Comparison of ENCODE assay signal across 8 cellular contexts in the genomic region with DNA sequence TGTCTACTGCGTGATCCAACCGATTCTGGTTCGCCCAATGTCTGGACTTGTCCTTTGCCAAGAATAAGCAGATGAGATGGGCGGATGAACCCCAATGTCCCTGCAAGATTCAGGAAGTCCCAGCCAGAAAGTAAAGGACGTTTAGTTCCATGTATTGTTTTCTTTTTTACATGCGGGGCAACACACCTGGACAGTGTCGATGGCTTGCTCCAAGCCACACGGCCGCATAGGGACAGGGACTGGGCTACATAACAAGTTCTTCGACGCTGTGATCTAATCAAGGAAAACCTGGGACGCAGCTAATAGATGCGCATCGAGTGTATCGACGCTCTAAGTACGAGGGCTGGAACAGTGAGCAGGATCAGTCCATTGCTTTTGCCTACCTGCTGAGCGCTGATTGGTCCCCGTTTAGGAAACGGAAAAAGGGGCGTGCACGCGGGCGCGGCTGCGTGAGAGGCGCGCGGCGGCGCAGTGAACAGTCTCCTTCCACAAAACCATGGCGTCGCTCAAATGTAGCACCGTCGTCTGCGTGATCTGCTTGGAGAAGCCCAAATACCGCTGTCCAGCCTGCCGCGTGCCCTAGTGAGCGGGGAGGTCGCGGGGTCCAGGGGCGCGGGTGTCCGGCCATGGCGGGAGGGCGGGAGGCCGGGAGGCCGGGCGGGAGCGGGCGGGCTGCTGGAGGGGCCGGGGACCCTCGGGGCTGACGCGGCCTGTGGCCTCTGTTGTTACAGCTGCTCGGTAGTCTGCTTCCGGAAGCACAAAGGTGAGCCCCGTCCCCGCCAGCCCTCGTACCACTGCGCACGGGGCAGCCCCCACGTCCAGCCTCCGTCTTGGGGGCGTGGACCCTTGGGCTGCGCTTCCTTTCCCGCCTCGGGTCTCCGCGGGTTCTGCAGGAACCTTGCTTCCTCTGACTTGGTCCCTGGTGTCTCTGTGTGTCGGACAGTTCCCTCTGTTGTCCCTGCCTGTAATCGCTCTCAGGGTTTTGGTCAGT. TPM values are rescaled to one million over a fixed set of nuclear protein-coding genes. Genes with fewer than 3 reads are reported as not detected.
A peak's percentile ranks its signal among the peaks of the same experiment; 100 is the strongest.
DNase-seq lines count a peak whose midpoint lies in the region; ATAC-seq and TF ChIP-seq lines count a peak whose summit lies in the region.

Gene ZNHIT3, plus strand, starts transcription at position 478 of the 991 bp plus-strand sequence. Its CDS starts 19 bp downstream, at position 497.

- H3K27ac Mint-ChIP-seq in Caco-2 (ENCODE audit: unreplicated experiment) (peak within 1 kb of the TSS; percentile 97), endodermal cell (peak within 1 kb of the TSS; percentile 98)
- peak within 1 kb of the TSS; percentile 97 for H3K27ac Mint-ChIP-seq in activated CD8-positive, alpha-beta memory T cell treated with anti-CD3 and anti-CD28 coated beads, Interleukin-2, amount 10 ng/mL, durations not matched to agents 7 days and 5 days

- H3K4me1 ChIP-seq in Caco-2 (peaks cover 6% of the 10 kb centered on the region), HUES48 (ENCODE audit: control insufficient read depth, insufficient read depth, low read length) (peaks cover 5% of the 10 kb centered on the region; the same call in 1 of the 2 replicates), NT2/D1 (ENCODE audit: insufficient read depth, insufficient read length) (peaks cover 2% of the 10 kb centered on the region), endodermal cell (ENCODE audit: control insufficient read depth, insufficient read depth, low read length) (peaks cover 4% of the 10 kb centered on the region)

- WGBS in endodermal cell (ENCODE audit: insufficient coverage in 1 of 2, insufficient read length in 1 of 2), 2 experiments: 1 to 2% methylated on average over 34 to 73 of the region's 73 CpGs

- DNase-seq in Caco-2 (peak; percentile 92 to 94), NT2/D1 (ENCODE audit: low read depth, low spot score) (peak; percentile 83), endodermal cell (peak; percentile 98), mesenteric fat pad (ENCODE audit: low spot score) (peak; percentile 96)
- peak; percentile 96 for DNase-seq in activated CD8-positive, alpha-beta memory T cell treated with anti-CD3 and anti-CD28 coated beads, Interleukin-2, amount 10 ng/mL, durations not matched to agents 7 days and 5 days
- peak; percentile 78 for DNase-seq in stimulated activated CD8-positive, alpha-beta memory T cell treated with anti-CD3 and anti-CD28 coated beads, Interleukin-15, amount 100 ng/mL, for 1 hour (ENCODE audit: low read depth)

- peak within 1 kb of the TSS; percentile 68 for H3K4me3 ChIP-seq in Caco-2 (ENCODE audit: low read depth, low read length)
- H3K4me3 ChIP-seq in HUES48 (ENCODE audit: low read depth, low read length): peak within 1 kb of the TSS; percentile 92
- H3K4me3 ChIP-seq in NT2/D1 (ENCODE audit: insufficient read length, low read depth): peak within 1 kb of the TSS; percentile 84
- H3K4me3 ChIP-seq in endodermal cell (ENCODE audit: low read length): peak within 1 kb of the TSS; percentile 94

- H3K27me3 ChIP-seq in Caco-2 (replicated peaks; ENCODE audit: control insufficient read depth, insufficient read depth, low read length) (no peaks in the 10 kb centered on the region; the same call in 1 of the 2 replicates), HUES48 (ENCODE audit: control insufficient read depth, insufficient read depth, low read length) (peaks cover 38% of the 10 kb centered on the region), NT2/D1 (ENCODE audit: insufficient read depth, insufficient read length) (peaks cover 17% of the 10 kb centered on the region), endodermal cell (ENCODE audit: control insufficient read depth, insufficient read depth, low read length, poor library complexity, severe bottlenecking) (peaks cover 24% of the 10 kb centered on the region)

- H3K27ac ChIP-seq in HUES48 (ENCODE audit: low read depth, low read length): peak within 1 kb of the TSS; percentile 64
- no peak within 1 kb of the TSS for H3K27ac ChIP-seq in endodermal cell (ENCODE audit: low read depth, low read length)

- intact Hi-C loops in Caco-2 (cut with micrococcal nuclease; ENCODE audit: unreplicated experiment): loop anchor here (5.0 kb wide), 1 partner anchor 514 kb away; no protein-coding TSS in a partner anchor

- H3K9me3 Mint-ChIP-seq in Caco-2 (ENCODE audit: unreplicated experiment) (no peaks in the 10 kb centered on the region), endodermal cell (no peaks in the 10 kb centered on the region)
- no peaks in the 10 kb centered on the region for H3K9me3 Mint-ChIP-seq in activated CD8-positive, alpha-beta memory T cell treated with anti-CD3 and anti-CD28 coated beads, Interleukin-2, amount 10 ng/mL, durations not matched to agents 7 days and 5 days (ENCODE audit: low read depth)

- H3K36me3 ChIP-seq in Caco-2 (ENCODE audit: control insufficient read depth, insufficient read depth, low read length) (no peaks in the 10 kb centered on the region), HUES48 (ENCODE audit: control insufficient read depth, insufficient read depth, low read length) (peaks cover 13% of the 10 kb centered on the region), NT2/D1 (ENCODE audit: insufficient read depth, insufficient read length, low read length) (peaks cover 7% of the 10 kb centered on the region), endodermal cell (ENCODE audit: control insufficient read depth, insufficient read depth, low read length) (peaks cover 24% of the 10 kb centered on the region)

- H3K4me1 Mint-ChIP-seq in Caco-2 (ENCODE audit: low read depth, unreplicated experiment): no peaks in the 10 kb centered on the region
- peaks cover 42% of the 10 kb centered on the region for H3K4me1 Mint-ChIP-seq in activated CD8-positive, alpha-beta memory T cell treated with anti-CD3 and anti-CD28 coated beads, Interleukin-2, amount 10 ng/mL, durations not matched to agents 7 days and 5 days
- peaks cover 9% of the 10 kb centered on the region for H3K4me1 Mint-ChIP-seq in endodermal cell

- peaks cover 29% of the 10 kb centered on the region for H3K36me3 Mint-ChIP-seq in Caco-2 (ENCODE audit: insufficient read depth, unreplicated experiment)
- peaks cover 16% of the 10 kb centered on the region for H3K36me3 Mint-ChIP-seq in activated CD8-positive, alpha-beta memory T cell treated with anti-CD3 and anti-CD28 coated beads, Interleukin-2, amount 10 ng/mL, durations not matched to agents 7 days and 5 days
- peaks cover 24% of the 10 kb centered on the region for H3K36me3 Mint-ChIP-seq in endodermal cell (ENCODE audit: low read depth)

- H3K9ac ChIP-seq in HUES48 (ENCODE audit: low read depth, low read length) (peak within 1 kb of the TSS; percentile 69), NT2/D1 (ENCODE audit: insufficient read length, low read depth) (peak within 1 kb of the TSS; percentile 92), endodermal cell (ENCODE audit: extremely low read depth, low read length, poor library complexity, severe bottlenecking) (peak within 1 kb of the TSS; percentile 74)

- no TSS peak for BruUV-seq in Caco-2 (replicated peaks; lab: Mats Ljungman, UMichigan)

- ATAC-seq in GM21423 (IDR thresholded peaks at IDR 0.05; ENCODE audit: unreplicated experiment): peak; percentile 92
- ATAC-seq in activated CD8-positive, alpha-beta memory T cell treated with anti-CD3 and anti-CD28 coated beads, Interleukin-2, amount 10 ng/mL, durations not matched to agents 7 days and 5 days: peak; percentile 94

- H3K9me3 ChIP-seq in Caco-2 (no peaks in the 10 kb centered on the region), HUES48 (ENCODE audit: control insufficient read depth, insufficient read depth, low read length) (no peaks in the 10 kb centered on the region), NT2/D1 (ENCODE audit: insufficient read depth, low read length) (peaks cover 4% of the 10 kb centered on the region; the same call in 1 of the 2 replicates), endodermal cell (ENCODE audit: control insufficient read depth, low read length) (no peaks in the 10 kb centered on the region)

- H3K27me3 Mint-ChIP-seq in Caco-2 (ENCODE audit: insufficient read depth, unreplicated experiment) (peaks cover 10% of the 10 kb centered on the region), endodermal cell (ENCODE audit: insufficient read depth) (peaks cover 33% of the 10 kb centered on the region)
- H3K27me3 Mint-ChIP-seq in activated CD8-positive, alpha-beta memory T cell treated with anti-CD3 and anti-CD28 coated beads, Interleukin-2, amount 10 ng/mL, durations not matched to agents 7 days and 5 days: peaks cover 10% of the 10 kb centered on the region

- CTCF ChIA-PET in Caco-2 (lab: Charles Lee): interaction anchor here (0.5 kb wide), 1 partner anchor 505 kb away, joined by 3 read pairs; no protein-coding TSS in a partner anchor
- CTCF ChIA-PET in activated CD8-positive, alpha-beta memory T cell treated with anti-CD3 and anti-CD28 coated beads, Interleukin-2, amount 10 ng/mL, durations not matched to agents 7 days and 5 days (lab: Charles Lee): interaction anchor here (0.9 to 2.0 kb wide), 3 partner anchors 8 to 303 kb away, joined by 4 to 6 read pairs (median 5); no protein-coding TSS in a partner anchor

- POLR2A ChIA-PET in Caco-2 (lab: Charles Lee): interaction anchor here (0.6 to 1.0 kb wide), 3 partner anchors 47 to 115 kb away, joined by 3 to 9 read pairs (median 3); no protein-coding TSS in a partner anchor

- H3K4me3 Mint-ChIP-seq in Caco-2 (ENCODE audit: unreplicated experiment) (peak within 1 kb of the TSS; percentile 95), endodermal cell (peak within 1 kb of the TSS; percentile 94)
- peak within 1 kb of the TSS; percentile 88 for H3K4me3 Mint-ChIP-seq in activated CD8-positive, alpha-beta memory T cell treated with anti-CD3 and anti-CD28 coated beads, Interleukin-2, amount 10 ng/mL, durations not matched to agents 7 days and 5 days

- TF ChIP-seq CTCF in Caco-2 (IDR thresholded peaks at IDR 0.05; ENCODE audit: insufficient read depth in 1 of 2, low read depth in 1 of 2, low read length in 1 of 2, severe bottlenecking in 1 of 2, unreplicated experiment in 1 of 2): no peak
- TF ChIP-seq CTCF in endodermal cell (conservative IDR thresholded peaks at IDR 0.05): no peak

RNA-seq across cellular contexts. Expression of gene ZNHIT3, which starts in this region (rescaled TPM):
- 58.6 and 61.9 TPM in 2 replicates for total RNA-seq in Caco-2 (2022)
- 10 to 100 TPM; 34.3 to 45.8 TPM for total RNA-seq in activated CD8-positive, alpha-beta memory T cell treated with anti-CD3 and anti-CD28 coated beads, Interleukin-2, amount 10 ng/mL, durations not matched to agents 7 days and 5 days
- total RNA-seq in endodermal cell: 10 to 100 TPM; 59.6 to 67.3 TPM
- 64.3 TPM for polyA plus RNA-seq in endodermal cell (2013, experiment 1 of 2)
- polyA plus RNA-seq in endodermal cell (2013, experiment 2 of 2): 67.4 TPM
- total RNA-seq in mesenteric fat pad: 19.1 TPM
